ENCODE assay signal across 8 cellular contexts in the genomic region with DNA sequence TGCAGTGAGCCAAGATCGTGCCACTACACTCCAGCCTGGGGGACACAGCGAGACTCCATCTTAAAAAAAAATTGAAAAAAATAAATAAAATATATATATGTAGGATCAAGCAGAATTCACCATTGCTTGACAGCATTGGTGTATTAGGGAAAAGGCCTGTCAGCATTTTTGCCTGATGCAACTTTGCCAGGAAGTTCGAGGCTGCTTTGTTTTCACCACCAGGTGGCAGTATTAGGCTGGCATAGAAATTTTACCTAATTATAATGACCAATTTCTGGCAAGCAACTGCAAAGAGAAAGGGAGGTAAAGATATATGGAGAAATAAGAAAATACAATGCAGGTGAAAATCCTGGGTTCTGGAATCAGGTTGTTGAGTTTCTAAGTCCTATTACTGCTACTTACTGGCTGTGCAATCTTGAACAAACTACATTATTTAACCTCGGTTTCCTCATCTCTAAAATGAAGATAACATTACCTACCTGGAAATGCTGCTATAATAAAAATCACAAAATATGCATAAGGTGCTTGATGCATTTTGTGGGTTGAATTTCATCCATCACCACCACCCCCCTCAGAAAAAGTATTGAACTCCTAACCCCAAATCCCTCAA. TPM values are rescaled to one million over a fixed set of nuclear protein-coding genes. Genes with fewer than 3 reads are reported as not detected.
DNase-seq lines count a peak whose midpoint lies in the region; ATAC-seq lines count a peak whose summit lies in the region.

No MANE protein-coding gene starts in this region.

- no peaks in the 10 kb centered on the region for H3K27me3 ChIP-seq in GM23248 (replicated peaks; ENCODE audit: insufficient read depth)

- ATAC-seq in GM21526 (IDR thresholded peaks at IDR 0.05; ENCODE audit: low FRiP score, unreplicated experiment): no peak

- in situ Hi-C loops in GM23248 (cut with MboI): no loop called here

- peak; percentile 61 for DNase-seq in AG08395 (ENCODE audit: low spot score)
- peak; percentile 83 for DNase-seq in GM23248
- DNase-seq in NCI-H460 (ENCODE audit: extremely low read depth, low read depth): peak; percentile 65
- peak; percentile 34 to 58 for DNase-seq in activated CD4-positive, alpha-beta T cell treated with anti-CD3 and anti-CD28 coated beads for 24 hours (ENCODE audit: low read depth in 2 of 2)
- DNase-seq in cerebellum (ENCODE audit: low spot score): peak; percentile 64
- peak; percentile 74 for DNase-seq in left kidney (ENCODE audit: low read depth, low spot score)
- DNase-seq in stimulated activated CD8-positive, alpha-beta memory T cell treated with anti-CD3 and anti-CD28 coated beads, Interleukin-12 subunit alpha, Interleukin-12 subunit beta, amount 100 ng/mL, for 1 hour (ENCODE audit: low read depth): peak; percentile 47

- no peak overlapping the region for H3K9ac ChIP-seq in GM23248

- peaks cover 34% of the 10 kb centered on the region for H3K4me1 ChIP-seq in GM23248 (ENCODE audit: insufficient read depth)

- H3F3A ChIP-seq in GM23248 (ENCODE audit: insufficient read depth): peaks cover 37% of the 10 kb centered on the region

- no peaks in the 10 kb centered on the region for H3K9me3 ChIP-seq in GM23248 (ENCODE audit: low read depth)

- H3K4me2 ChIP-seq in GM23248 (ENCODE audit: unreplicated experiment): no peak overlapping the region

- WGBS in GM23248 (ENCODE audit: low coverage in 1 of 2, low lambda C conversion rate in 2 of 2, missing lambda C conversion rate in 2 of 2), 2 experiments: 51 to 52% methylated on average over 4 of the region's 4 CpGs

- no peaks in the 10 kb centered on the region for H3K9me2 ChIP-seq in GM23248 (ENCODE audit: insufficient read depth)

- H3K27ac ChIP-seq in GM23248: no peak overlapping the region

- H3K79me2 ChIP-seq in GM23248 (ENCODE audit: insufficient read depth): no peaks in the 10 kb centered on the region

- H3K36me3 ChIP-seq in GM23248 (ENCODE audit: low read depth): peaks cover 9% of the 10 kb centered on the region; the same call in 1 of the 2 replicates

- H4K20me1 ChIP-seq in GM23248 (ENCODE audit: insufficient read depth): no peaks in the 10 kb centered on the region

- H3K4me3 ChIP-seq in GM23248: no peak overlapping the region

- 0 out of 2 replicates have a peak overlapping the region, but pooled peaks have one; percentile 37 for H2AFZ ChIP-seq in GM23248

RNA-seq across cellular contexts. Expression of a gene that starts 24.7 kb away (rescaled TPM):
- total RNA-seq in GM23248 (2014; rRNA removed; shearing (Covaris generic)): 117 and 118 TPM in 2 replicates
- 121 and 127 TPM in 2 replicates for polyA plus RNA-seq in GM23248 (2016; fragmentation: Nextera tagmentation; extraction: Ambion mirVana)
- total RNA-seq in NCI-H460 (2014; rRNA removed; shearing (Covaris generic)): not detected in 2 replicates
- polyA plus RNA-seq in NCI-H460 (2014; cell fraction: nucleus; rRNA removed): not detected in 2 replicates
- 1.9 TPM for total RNA-seq in cerebellum

RNA-seq across cellular contexts. Expression of a gene that starts 37.0 kb away (rescaled TPM):
- 14.7 and 14.8 TPM in 2 replicates for total RNA-seq in GM23248 (2014; rRNA removed; shearing (Covaris generic))
- 5.9 and 6.2 TPM in 2 replicates for polyA plus RNA-seq in GM23248 (2016; fragmentation: Nextera tagmentation; extraction: Ambion mirVana)
- total RNA-seq in NCI-H460 (2014; rRNA removed; shearing (Covaris generic)): 6.1 and 6.5 TPM in 2 replicates
- 5.1 and 6.8 TPM in 2 replicates for polyA plus RNA-seq in NCI-H460 (2014; cell fraction: nucleus; rRNA removed)
- total RNA-seq in cerebellum: 15.5 TPM

RNA-seq across cellular contexts. Expression of a gene that starts 50.6 kb away (rescaled TPM):
- total RNA-seq in GM23248 (2014; rRNA removed; shearing (Covaris generic)): not detected in 2 replicates
- not detected in 2 replicates for polyA plus RNA-seq in GM23248 (2016; fragmentation: Nextera tagmentation; extraction: Ambion mirVana)
- not detected in 2 replicates for total RNA-seq in NCI-H460 (2014; rRNA removed; shearing (Covaris generic))
- polyA plus RNA-seq in NCI-H460 (2014; cell fraction: nucleus; rRNA removed): not detected in 2 replicates
- total RNA-seq in cerebellum: not detected

RNA-seq across cellular contexts. Expression of a gene that starts 53.0 kb away (rescaled TPM):
- total RNA-seq in GM23248 (2014; rRNA removed; shearing (Covaris generic)): not detected in 2 replicates
- polyA plus RNA-seq in GM23248 (2016; fragmentation: Nextera tagmentation; extraction: Ambion mirVana): 0.33 TPM in 1 of 2 replicates, not detected in the other
- total RNA-seq in NCI-H460 (2014; rRNA removed; shearing (Covaris generic)): 0.12 and 0.17 TPM in 2 replicates
- not detected in 2 replicates for polyA plus RNA-seq in NCI-H460 (2014; cell fraction: nucleus; rRNA removed)
- not detected for total RNA-seq in cerebellum

Comparison
In these comparisons a context has a peak if more than half of its experiments do, and no peak if none do; other contexts are left out.
1. RNA of a gene that starts 24.7 kb away (total RNA-seq): 117 to 118 TPM in GM23248; 1.9 TPM in cerebellum (single experiment) and not detected in NCI-H460; every median in the first group is over 10 times any median in the second.
2. Peak in every context shown above with its lines, with median percentiles within 50 percentile points of each other: DNase-seq.